In genomic region chrX:70129811-70130210, GRCh38 we compare ENCODE assay signal across 22 cellular contexts. TPM values are rescaled to one million over a fixed set of nuclear protein-coding genes. Genes with fewer than 3 reads are reported as not detected.
DNase-seq lines count a peak whose midpoint lies in the region; ATAC-seq, FAIRE-seq and TF ChIP-seq lines count a peak whose summit lies in the region.
"Had no signal": no experiment of that assay in that cellular context is flagged by ENCODE, and none has a peak within 500 bp of the region (broad histone marks: within the 10 kb centered on the region; RNA-seq: fewer than 3 reads in every experiment).

No MANE protein-coding gene starts in this region.

- no peak overlapping the region for H3K56ac ChIP-seq in H1 (replicated peaks; ENCODE audit: insufficient read length, low read depth, low read length)

- H2BK120ac ChIP-seq in H1 (replicated peaks; ENCODE audit: low read depth, low read length), result no peak overlapping the region

- H3K9me3 Mint-ChIP-seq in GM23338, result no peaks in the 10 kb centered on the region; the same call in 1 of the 3 replicates
- H3K9me3 Mint-ChIP-seq: natural killer cell; stimulated activated effector memory CD8-positive, alpha-beta T cell treated with anti-CD3 and anti-CD28 coated beads, Interleukin-12 subunit alpha, Interleukin-12 subunit beta, amount 100 ng/mL, for 72 hours had no signal

- intact Hi-C loops in mucosa of descending colon (cut with DNase I, micrococcal nuclease), result no loop called here

- no peaks in the 10 kb centered on the region for H3K9me3 ChIP-seq in H1 (ENCODE audit: insufficient read depth in 2 of 2, low read depth in 1 of 2, low read length in 1 of 2)
- no peaks in the 10 kb centered on the region for H3K9me3 ChIP-seq in mucosa of descending colon
- H3K9me3 ChIP-seq: BLaER1, spleen had no signal

- 57% methylated on average over 1 of the region's 1 CpG; no CpG with 5 or more reads in 1 of the 2 experiments for WGBS in H1 (ENCODE audit: extremely low coverage in 1 of 2, insufficient coverage in 1 of 2, insufficient read length in 1 of 2, insufficient replicate concordance in 2 of 2, low coverage in 1 of 2, low lambda C conversion rate in 2 of 2, missing lambda C conversion rate in 1 of 2), 2 experiments

- H4K20me1 ChIP-seq in GM23338 (replicated peaks; ENCODE audit: insufficient read depth) (no peaks in the 10 kb centered on the region), H1 (replicated peaks in 1 of 2; ENCODE audit: control insufficient read depth in 1 of 2, insufficient read depth in 2 of 2, low read length in 2 of 2) (no peaks in the 10 kb centered on the region)

- no peak overlapping the region for H4K91ac ChIP-seq in H1 (replicated peaks; ENCODE audit: insufficient read length, low read length)

- H3K23me2 ChIP-seq in H1 (ENCODE audit: low read depth, low read length), result peaks cover 4% of the 10 kb centered on the region; the same call in 1 of the 2 replicates

- no peak overlapping the region for H4K5ac ChIP-seq in H1 (ENCODE audit: insufficient read length, low read depth, low read length)

- no peaks in the 10 kb centered on the region for H3F3A ChIP-seq in GM23338 (replicated peaks; ENCODE audit: low read depth)

- H2AK5ac ChIP-seq in H1 (ENCODE audit: low read depth, low read length), result no peak overlapping the region

- no peaks in the 10 kb centered on the region for H3K36me3 ChIP-seq in GM23338 (ENCODE audit: insufficient read depth)
- no peaks in the 10 kb centered on the region; a peak in 1 of 8 replicates for H3K36me3 ChIP-seq in H1 (ENCODE audit: control insufficient read depth in 2 of 4, insufficient read depth in 4 of 4, low read length in 3 of 4)
- H3K36me3 ChIP-seq in mucosa of descending colon (ENCODE audit: low read depth), result no peaks in the 10 kb centered on the region
- H3K36me3 ChIP-seq: BLaER1, spleen had no signal

- H3K9ac ChIP-seq in H1 (replicated peaks in 1 of 4; ENCODE audit: extremely low read depth in 1 of 4, low read depth in 3 of 4, low read length in 3 of 4), result no peak overlapping the region
- H3K9ac ChIP-seq: BLaER1 had no signal

- no peaks in the 10 kb centered on the region for H3K9me2 ChIP-seq in GM23338 (ENCODE audit: insufficient read depth)

- H3K4me3 Mint-ChIP-seq in GM23338, result no peak overlapping the region
- H3K4me3 Mint-ChIP-seq: natural killer cell; stimulated activated effector memory CD8-positive, alpha-beta T cell treated with anti-CD3 and anti-CD28 coated beads, Interleukin-12 subunit alpha, Interleukin-12 subunit beta, amount 100 ng/mL, for 72 hours had no signal

- H3K4me2 ChIP-seq in GM23338 (peak overlapping the region; percentile 74), H1 (ENCODE audit: insufficient read depth in 1 of 2, low read depth in 2 of 2, low read length in 2 of 2) (peak overlapping the region; percentile 17 to 48; a peak in 2 of 4 replicates)
- H3K4me2 ChIP-seq: BLaER1 had no signal

- H2AFZ ChIP-seq in GM23338 (no peak overlapping the region), H1 (ENCODE audit: low read length) (no peak overlapping the region)

- FAIRE-seq in H1 (lab: Jason Lieb, UNC), result no peak
- FAIRE-seq: HTR-8/SVneo had no signal

- H3K27me3 Mint-ChIP-seq in GM23338 (ENCODE audit: insufficient read depth, low read depth, poor library complexity), result peaks cover 5% of the 10 kb centered on the region

- H3K4me3 ChIP-seq in GM23338 (peak overlapping the region; percentile 10), H1 (ENCODE audit: extremely low read depth in 1 of 4, insufficient read depth in 2 of 4, low read depth in 3 of 4, low read length in 4 of 4) (no peak overlapping the region), mucosa of descending colon (no peak overlapping the region)
- H3K4me3 ChIP-seq: BLaER1, spleen had no signal

- H2BK5ac ChIP-seq in H1 (ENCODE audit: low read depth, low read length), result peak overlapping the region; percentile 52; the same call in 1 of the 2 replicates

- no peak overlapping the region for H3K4ac ChIP-seq in H1 (replicated peaks; ENCODE audit: insufficient read length, low read depth, low read length)

- TF ChIP-seq CTCF in GM23338 (conservative IDR thresholded peaks at IDR 0.05; ENCODE audit: low read depth in 2 of 2) (no peak), H1 (IDR thresholded peaks at IDR 0.05; ENCODE audit: control extremely low read depth in 1 of 3, insufficient read depth in 1 of 3, low read depth in 1 of 3, low read length in 3 of 3) (no peak), mucosa of descending colon (IDR thresholded peaks at IDR 0.05) (no peak)

- peak overlapping the region; percentile 61; the same call in 1 of the 2 replicates for H2BK20ac ChIP-seq in H1 (ENCODE audit: low read length)

- H3K27ac Mint-ChIP-seq in GM23338, result no peak overlapping the region
- H3K27ac Mint-ChIP-seq: natural killer cell; stimulated activated effector memory CD8-positive, alpha-beta T cell treated with anti-CD3 and anti-CD28 coated beads, Interleukin-12 subunit alpha, Interleukin-12 subunit beta, amount 100 ng/mL, for 72 hours had no signal

- TF ChIP-seq EP300 in H1 (IDR thresholded peaks at IDR 0.05; ENCODE audit: borderline replicate concordance in 1 of 2, low read depth in 2 of 2, low read length in 2 of 2), result no peak

- no peak overlapping the region for H2BK15ac ChIP-seq in H1 (ENCODE audit: low read length)

- CTCF ChIA-PET in H1 (lab: Charles Lee; ENCODE audit: partially characterized antibody), result interaction anchor here (0.7 to 2.1 kb wide), 4 partner anchors 47 to 591 kb away, joined by 3 to 10 read pairs (median 4); no protein-coding TSS in a partner anchor

- TF ChIP-seq RAD21 in H1 (IDR thresholded peaks at IDR 0.05 in 1 of 2, conservative IDR thresholded peaks at IDR 0.05 in 1 of 2; ENCODE audit: low read depth in 2 of 2, low read length in 2 of 2), result no peak

- no peak overlapping the region for H3K18ac ChIP-seq in H1 (ENCODE audit: extremely low read depth, low read length)

- TF ChIP-seq POLR2A in H1 (IDR thresholded peaks at IDR 0.05; ENCODE audit: control extremely low read depth in 1 of 2, low read depth in 2 of 2, low read length in 2 of 2), result no peak

- POLR2A ChIA-PET in H1 (lab: Charles Lee; ENCODE audit: partially characterized antibody), result no interaction called here

- no peaks in the 10 kb centered on the region for H3K79me1 ChIP-seq in H1 (ENCODE audit: low read depth, low read length)

- DNase-seq in GM23338 (ENCODE audit: low spot score), result no peak
- peak; percentile 62 for DNase-seq in NCI-H226
- no peak for DNase-seq in H1 (ENCODE audit: low read depth in 1 of 2, low spot score in 2 of 2)
- DNase-seq in mucosa of descending colon, result no peak
- DNase-seq in NCI-H146 treated with DMSO at 0.1 percent for 48 hours (lab: John Stamatoyannopoulos, UW; ENCODE audit: unreplicated experiment), result no peak
- DNase-seq in H4 (ENCODE audit: low spot score), result no peak
- DNase-seq: activated CD4-positive, alpha-beta T cell treated with anti-CD3 and anti-CD28 coated beads for 4 hours; activated CD8-positive, alpha-beta memory T cell treated with anti-CD3 and anti-CD28 coated beads, Interleukin-2, amount 50 U/mL, for 48 hours; activated gamma-delta T cell; DMS 273 treated with DMSO at 0.1 percent for 48 hours; GOT3; natural killer cell; NCI-H1930; NCI-H524; spleen; T1000 had no signal

- H3K27me3 ChIP-seq in GM23338 (ENCODE audit: insufficient read depth), result no peaks in the 10 kb centered on the region
- H3K27me3 ChIP-seq in H1 (replicated peaks in 1 of 4; ENCODE audit: control insufficient read depth in 3 of 4, extremely low read depth in 1 of 4, insufficient read depth in 3 of 4, low read length in 3 of 4), result no peaks in the 10 kb centered on the region
- H3K27me3 ChIP-seq: spleen had no signal

- H3K27ac ChIP-seq in GM23338 (ENCODE audit: low read depth) (peak overlapping the region; percentile 87), H1 (ENCODE audit: low read depth, low read length) (no peak overlapping the region)
- H3K27ac ChIP-seq: BLaER1, spleen had no signal

- peaks cover 4% of the 10 kb centered on the region; the same call in 2 of the 3 replicates for H3K36me3 Mint-ChIP-seq in GM23338 (ENCODE audit: low read depth)
- H3K36me3 Mint-ChIP-seq: natural killer cell had no signal

- peaks cover 33% of the 10 kb centered on the region for H3K4me1 ChIP-seq in GM23338 (ENCODE audit: insufficient read depth)
- H3K4me1 ChIP-seq in H1 (replicated peaks in 1 of 4; ENCODE audit: control insufficient read depth in 3 of 4, insufficient read depth in 4 of 4, low read length in 3 of 4), result peaks cover 0 to 16% (median 5%) of the 10 kb centered on the region in 4 experiments; a peak in 5 of 7 replicates
- peaks cover 4% of the 10 kb centered on the region for H3K4me1 ChIP-seq in mucosa of descending colon (ENCODE audit: low read depth)

- ATAC-seq in GM23338 (no peak), mucosa of descending colon (peak; percentile 14), HG02840 (IDR thresholded peaks at IDR 0.05; ENCODE audit: low FRiP score, unreplicated experiment) (no peak)
- ATAC-seq: natural killer cell; stimulated activated effector memory CD8-positive, alpha-beta T cell treated with anti-CD3 and anti-CD28 coated beads, Interleukin-12 subunit alpha, Interleukin-12 subunit beta, amount 100 ng/mL, for 72 hours had no signal

- no peak overlapping the region for H3K14ac ChIP-seq in H1 (ENCODE audit: insufficient read length)

- no peak overlapping the region for H2BK12ac ChIP-seq in H1 (ENCODE audit: low read depth, low read length)

- H4K8ac ChIP-seq in H1 (ENCODE audit: extremely low read depth, insufficient read depth, low read length), result no peak overlapping the region

- H3K4me1 Mint-ChIP-seq in GM23338, result peaks cover 29% of the 10 kb centered on the region

- H3K79me2 ChIP-seq in GM23338 (replicated peaks; ENCODE audit: insufficient read depth) (peaks cover 10% of the 10 kb centered on the region), H1 (ENCODE audit: control insufficient read depth in 1 of 2, insufficient read depth in 2 of 2, low read length in 2 of 2) (peaks cover 0 to 10% of the 10 kb centered on the region in 2 experiments; a peak in 2 of 4 replicates)

- H3K23ac ChIP-seq in H1 (ENCODE audit: insufficient read length), result no peak overlapping the region

RNA-seq across cellular contexts. Expression of gene IGBP1, which starts 3.4 kb away (rescaled TPM):
- total RNA-seq in GM23338 (2014; rRNA removed; shearing (Covaris generic)), result 33.4 and 38.5 TPM in 2 replicates
- 35.2 and 36.8 TPM in 2 replicates for polyA plus RNA-seq in GM23338 (2016; fragmentation: Nextera tagmentation; extraction: Ambion mirVana)
- total RNA-seq in H1 (2021; fragmentation: NEBNext Ultra II Directional; extraction: Animal tissue kit (Norgen Biotek cat#: 25700)), result 40.5 and 45.4 TPM in 2 replicates
- 28.0 and 41.3 TPM in 2 replicates for polyA plus RNA-seq in H1 (2011; rRNA removed)
- polyA plus RNA-seq in H1 (2011; cell fraction: cytosol; rRNA removed), result 55.4 TPM
- 25.9 TPM for polyA plus RNA-seq in H1 (2011; cell fraction: nucleus; rRNA removed)
- polyA plus RNA-seq in H1 (2012, experiment 1 of 2), result 44.5 to 52.7 TPM (median 50.8 TPM) in 4 replicates
- 11.5 TPM for polyA plus RNA-seq in H1 (2012, experiment 2 of 2)
- polyA plus RNA-seq in H1 (2013, experiment 1 of 2), result 31.5 TPM
- 30.6 TPM for polyA plus RNA-seq in H1 (2013, experiment 2 of 2)
- 37.3 and 38.5 TPM in 2 replicates for polyA minus RNA-seq in H1 (2011; rRNA and poly(A)+ RNA removed)
- polyA minus RNA-seq in H1 (2011; cell fraction: cytosol; rRNA and poly(A)+ RNA removed), result 18.5 TPM
- 16.5 TPM for polyA minus RNA-seq in H1 (2011; cell fraction: nucleus; rRNA and poly(A)+ RNA removed)
- total RNA-seq in mucosa of descending colon, result 10 to 100 TPM; 51.8 to 78.4 (median 69.7) TPM
- 80.2 and 88.6 TPM in 2 replicates for total RNA-seq in H4 (2014; rRNA removed; shearing (Covaris generic))

RNA-seq across cellular contexts. Expression of gene DGAT2L6, which starts 47.5 kb away (rescaled TPM):
- not detected in 2 replicates for total RNA-seq in GM23338 (2014; rRNA removed; shearing (Covaris generic))
- polyA plus RNA-seq in GM23338 (2016; fragmentation: Nextera tagmentation; extraction: Ambion mirVana) (not detected in 2 replicates), H1 (2011; rRNA removed) (not detected in 2 replicates)
- not detected in 2 replicates for total RNA-seq in H1 (2021; fragmentation: NEBNext Ultra II Directional; extraction: Animal tissue kit (Norgen Biotek cat#: 25700))
- polyA plus RNA-seq in H1 (2011; cell fraction: cytosol; rRNA removed), result not detected
- not detected for polyA plus RNA-seq in H1 (2011; cell fraction: nucleus; rRNA removed)
- not detected in 4 replicates for polyA plus RNA-seq in H1 (2012, experiment 1 of 2)
- polyA plus RNA-seq in H1 (2012, experiment 2 of 2), result not detected
- polyA plus RNA-seq in H1 (2013, experiment 1 of 2), result not detected
- not detected for polyA plus RNA-seq in H1 (2013, experiment 2 of 2)
- not detected in 2 replicates for polyA minus RNA-seq in H1 (2011; rRNA and poly(A)+ RNA removed)
- not detected for polyA minus RNA-seq in H1 (2011; cell fraction: cytosol; rRNA and poly(A)+ RNA removed)
- not detected for polyA minus RNA-seq in H1 (2011; cell fraction: nucleus; rRNA and poly(A)+ RNA removed)
- total RNA-seq in mucosa of descending colon, result not detected
- not detected in 2 replicates for total RNA-seq in H4 (2014; rRNA removed; shearing (Covaris generic))
- total RNA-seq: cerebellum, natural killer cell, posterior vena cava, spleen had no signal
- polyA plus RNA-seq: spleen had no signal
